ENCODE assay signal across 1 cellular context in the genomic region with DNA sequence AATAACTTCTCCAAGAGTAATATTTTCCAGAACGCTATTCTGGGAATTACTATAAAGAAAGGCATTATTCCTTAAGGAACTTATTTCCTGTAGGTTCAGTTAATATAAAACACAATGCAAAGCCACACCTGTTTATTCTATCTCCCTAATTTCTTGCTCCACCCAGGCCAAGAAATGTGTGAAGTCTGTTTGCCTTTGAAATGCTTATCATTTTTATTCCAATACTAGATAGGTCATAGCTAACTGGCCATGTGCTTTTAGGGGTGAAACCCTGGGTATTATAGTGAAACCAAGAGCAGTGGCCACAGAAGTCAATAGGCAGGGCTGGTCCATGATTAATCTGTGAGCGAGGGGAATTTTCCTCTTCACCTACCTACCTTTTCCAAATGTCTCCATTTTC.
A peak's percentile ranks its signal among the peaks of the same experiment; 100 is the strongest.
TF ChIP-seq lines count a peak whose summit lies in the region.

No MANE protein-coding gene starts in this region.

TF ChIP-seq in A549, 52 proteins besides CTCF, POLR2A, EP300 and RAD21 (continued from another document):
- TF ChIP-seq MAX (IDR thresholded peaks at IDR 0.05) = peak; percentile 84
